In genomic region chr11:126268708-126269579, GRCh38 we compare ENCODE assay signal across 8 cellular contexts. TPM values are rescaled to one million over a fixed set of nuclear protein-coding genes. Genes with fewer than 3 reads are reported as not detected.
DNase-seq lines count a peak whose midpoint lies in the region; ATAC-seq and TF ChIP-seq lines count a peak whose summit lies in the region.

Gene FOXRED1 (plus strand): TSS chr11:126269154. CDS start chr11:126269207, 53 bp downstream.
A gene with protein sequence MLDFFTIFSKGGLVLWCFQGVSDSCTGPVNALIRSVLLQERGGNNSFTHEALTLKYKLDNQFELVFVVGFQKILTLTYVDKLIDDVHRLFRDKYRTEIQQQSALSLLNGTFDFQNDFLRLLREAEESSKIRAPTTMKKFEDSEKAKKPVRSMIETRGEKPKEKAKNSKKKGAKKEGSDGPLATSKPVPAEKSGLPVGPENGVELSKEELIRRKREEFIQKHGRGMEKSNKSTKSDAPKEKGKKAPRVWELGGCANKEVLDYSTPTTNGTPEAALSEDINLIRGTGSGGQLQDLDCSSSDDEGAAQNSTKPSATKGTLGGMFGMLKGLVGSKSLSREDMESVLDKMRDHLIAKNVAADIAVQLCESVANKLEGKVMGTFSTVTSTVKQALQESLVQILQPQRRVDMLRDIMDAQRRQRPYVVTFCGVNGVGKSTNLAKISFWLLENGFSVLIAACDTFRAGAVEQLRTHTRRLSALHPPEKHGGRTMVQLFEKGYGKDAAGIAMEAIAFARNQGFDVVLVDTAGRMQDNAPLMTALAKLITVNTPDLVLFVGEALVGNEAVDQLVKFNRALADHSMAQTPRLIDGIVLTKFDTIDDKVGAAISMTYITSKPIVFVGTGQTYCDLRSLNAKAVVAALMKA (minus strand): TSS chr11:126268895. CDS start chr11:126268804, 91 bp downstream.

- TF ChIP-seq CTCF in CD8-positive, alpha-beta T cell (IDR thresholded peaks at IDR 0.05), result no peak
- TF ChIP-seq CTCF in lower lobe of right lung (IDR thresholded peaks at IDR 0.05), result no peak

- peak; percentile 99 for ATAC-seq in CD8-positive, alpha-beta T cell
- ATAC-seq in GM19467 (IDR thresholded peaks at IDR 0.05; ENCODE audit: unreplicated experiment) (peak; percentile 98), lower lobe of right lung (peak; percentile 99 to 100)

- peaks cover 39% of the 10 kb centered on the region for H3K4me1 Mint-ChIP-seq in CD8-positive, alpha-beta T cell (ENCODE audit: low read depth)

- H3K36me3 ChIP-seq in CD8-positive, alpha-beta T cell (ENCODE audit: insufficient read depth, low read length), result peaks cover 35% of the 10 kb centered on the region
- peaks cover 41% of the 10 kb centered on the region for H3K36me3 ChIP-seq in ectodermal cell (ENCODE audit: control insufficient read depth, insufficient read depth, low read length)
- peaks cover 45% of the 10 kb centered on the region for H3K36me3 ChIP-seq in lower lobe of right lung

- H3K4me1 ChIP-seq in CD8-positive, alpha-beta T cell (ENCODE audit: insufficient read depth, low read length), result peaks cover 24% of the 10 kb centered on the region
- H3K4me1 ChIP-seq in ectodermal cell (ENCODE audit: control insufficient read depth, insufficient read depth, low read length), result peaks cover 11% of the 10 kb centered on the region
- peaks cover 22% of the 10 kb centered on the region for H3K4me1 ChIP-seq in lower lobe of right lung

- H3K27ac Mint-ChIP-seq in CD8-positive, alpha-beta T cell, result peak within 1 kb of the TSS; percentile 98

- intact Hi-C loops in CD8-positive, alpha-beta T cell (cut with DNase I, micrococcal nuclease), result loop anchor here (1.0 to 10.0 kb wide), 12 partner anchors 14 to 1647 kb away; partner anchors contain the start of genes DCPS (in 2 of the 2), FAM118B (in 2 of the 2), PUS3 (in 2 of the 2) and RPUSD4 (in 2 of the 2)
- intact Hi-C loops in lower lobe of right lung (cut with DNase I), result no loop called here

- peak within 1 kb of the TSS; percentile 90 for H3K4me3 ChIP-seq in CD8-positive, alpha-beta T cell (ENCODE audit: low read depth, low read length)
- H3K4me3 ChIP-seq in ectodermal cell (ENCODE audit: insufficient read depth, low read depth, low read length) (peak within 1 kb of the TSS; percentile 99), lower lobe of right lung (peak within 1 kb of the TSS; percentile 86)

- H3K27me3 ChIP-seq in CD8-positive, alpha-beta T cell (ENCODE audit: insufficient read depth, low read length), result no peaks in the 10 kb centered on the region
- H3K27me3 ChIP-seq in ectodermal cell (ENCODE audit: control insufficient read depth, insufficient read depth, low read length, poor library complexity, severe bottlenecking) (no peaks in the 10 kb centered on the region), lower lobe of right lung (ENCODE audit: low read depth) (no peaks in the 10 kb centered on the region)

- CTCF ChIA-PET in CD8-positive, alpha-beta T cell (lab: Charles Lee), result interaction anchor here (1.4 to 2.3 kb wide), 3 partner anchors 13 to 42 kb away, joined by 3 to 9 read pairs (median 5); no protein-coding TSS in a partner anchor

- POLR2A ChIA-PET in CD8-positive, alpha-beta T cell (lab: Charles Lee), result interaction anchor here (0.9 to 6.5 kb wide), 5 partner anchors 9 to 211 kb away, joined by 3 to 52 read pairs (median 5); partner anchors contain the start of genes DCPS and TIRAP

- no peaks in the 10 kb centered on the region for H3K9me3 Mint-ChIP-seq in CD8-positive, alpha-beta T cell

- no peaks in the 10 kb centered on the region for H3K9me3 ChIP-seq in CD8-positive, alpha-beta T cell (ENCODE audit: low read length)
- no peaks in the 10 kb centered on the region for H3K9me3 ChIP-seq in ectodermal cell (ENCODE audit: control insufficient read depth, low read length)
- H3K9me3 ChIP-seq in lower lobe of right lung, result no peaks in the 10 kb centered on the region

- H3K36me3 Mint-ChIP-seq in CD8-positive, alpha-beta T cell, result peaks cover 73% of the 10 kb centered on the region

- WGBS in ectodermal cell, 2 experiments, result 1% methylated on average over 64 of the region's 64 CpGs

- DNase-seq in CD8-positive, alpha-beta T cell, result peak; percentile 99 to 100 (median 100)
- DNase-seq in HS-27A (ENCODE audit: low read depth), result peak; percentile 57
- DNase-seq in NK-92 (lab: John Stamatoyannopoulos, UW; ENCODE audit: unreplicated experiment), result peak; percentile 95
- peak; percentile 99 to 100 for DNase-seq in activated CD8-positive, alpha-beta memory T cell treated with anti-CD3 and anti-CD28 coated beads for 1 hour (ENCODE audit: extremely low read depth in 1 of 2, low read depth in 1 of 2)
- peak; percentile 100 for DNase-seq in lower lobe of right lung
- DNase-seq in stimulated activated CD4-positive, alpha-beta T cell treated with anti-CD3 and anti-CD28 coated beads, TNF-alpha, amount 100 ng/mL, for 24 hours (ENCODE audit: low read depth in 3 of 3), result peak; percentile 99 to 100 (median 100)

- H3K27ac ChIP-seq in CD8-positive, alpha-beta T cell (ENCODE audit: low read depth, low read length), result peak within 1 kb of the TSS; percentile 90
- peak within 1 kb of the TSS; percentile 83 for H3K27ac ChIP-seq in ectodermal cell (ENCODE audit: insufficient read depth, low read depth, low read length, poor library complexity, severe bottlenecking)
- H3K27ac ChIP-seq in lower lobe of right lung, result peak within 1 kb of the TSS; percentile 88

- H3K4me3 Mint-ChIP-seq in CD8-positive, alpha-beta T cell, result peak within 1 kb of the TSS; percentile 96

- no peaks in the 10 kb centered on the region for H3K27me3 Mint-ChIP-seq in CD8-positive, alpha-beta T cell (ENCODE audit: low read depth)

RNA-seq across cellular contexts. Expression of gene FOXRED1, which starts in this region (rescaled TPM):
- 10 to 100 TPM; 27.4 to 30.5 TPM for total RNA-seq in CD8-positive, alpha-beta T cell
- 61.8 TPM for polyA plus RNA-seq in ectodermal cell (2013, experiment 1 of 4)
- polyA plus RNA-seq in ectodermal cell (2013, experiment 2 of 4), result 67.7 TPM
- polyA plus RNA-seq in ectodermal cell (2013, experiment 3 of 4), result 42.9 TPM
- polyA plus RNA-seq in ectodermal cell (2013, experiment 4 of 4), result 44.7 TPM
- total RNA-seq in lower lobe of right lung, result 16.6 TPM

RNA-seq across cellular contexts. Expression of the second gene that starts in this region (rescaled TPM):
- total RNA-seq in CD8-positive, alpha-beta T cell, result 100 to 1,000 TPM; 234 to 242 TPM
- 54.0 TPM for polyA plus RNA-seq in ectodermal cell (2013, experiment 1 of 4)
- polyA plus RNA-seq in ectodermal cell (2013, experiment 2 of 4), result 60.4 TPM
- 51.3 TPM for polyA plus RNA-seq in ectodermal cell (2013, experiment 3 of 4)
- 56.9 TPM for polyA plus RNA-seq in ectodermal cell (2013, experiment 4 of 4)
- 108 TPM for total RNA-seq in lower lobe of right lung

Comparison
In these comparisons a context has a peak if more than half of its experiments do, and no peak if none do; other contexts are left out.
1. Peak in every context shown above with its lines: DNase-seq, ATAC-seq, H3K4me3 ChIP-seq and H3K27ac ChIP-seq.